Comparison of ENCODE assay signal across 20 cellular contexts in the genomic region with DNA sequence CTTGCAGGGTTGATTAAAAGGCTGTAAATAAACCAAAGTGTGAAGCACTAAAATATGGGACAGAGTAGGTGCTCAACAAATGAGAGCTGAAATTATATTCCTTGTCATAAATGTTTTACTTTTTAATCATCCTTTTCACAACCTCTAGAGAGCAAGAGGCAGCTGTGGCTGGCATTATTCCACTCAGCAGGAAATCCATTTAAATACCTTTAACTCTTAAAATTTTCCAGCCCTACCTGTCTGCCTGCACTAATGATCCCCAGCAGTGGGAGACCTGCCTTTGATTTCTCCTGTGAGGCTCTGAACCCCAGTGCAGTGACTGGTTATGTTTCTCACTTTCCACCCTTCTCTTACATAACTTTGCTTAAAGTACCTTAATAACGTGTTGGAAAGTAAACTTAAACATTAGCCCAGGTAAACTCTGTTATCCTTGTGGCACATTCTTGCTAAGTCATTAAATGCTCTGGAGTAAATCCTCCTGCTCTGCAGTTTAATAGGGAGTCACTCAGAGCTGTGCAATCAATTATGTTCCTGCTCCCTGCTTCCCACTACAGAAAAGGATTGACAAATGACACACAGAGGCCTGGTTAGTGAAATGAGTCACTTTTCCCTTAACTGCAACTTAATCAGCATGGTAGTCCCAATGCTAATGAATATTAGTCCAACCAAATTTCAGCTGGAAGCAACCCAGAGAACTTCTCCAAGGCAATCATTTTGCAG.
"Had no signal": no experiment of that assay in that cellular context is flagged by ENCODE, and none has a peak within 500 bp of the region (broad histone marks: within the 10 kb centered on the region; RNA-seq: fewer than 3 reads in every experiment).

No MANE protein-coding gene starts in this region.

- FAIRE-seq: endometrium, islet of Langerhans had no signal

- H3K4me3 ChIP-seq: colonic mucosa, gastrocnemius medialis, lung had no signal

- H3K27ac Mint-ChIP-seq: activated CD4-positive, alpha-beta memory T cell treated with anti-CD3 and anti-CD28 coated beads for 36 hours; activated CD4-positive, alpha-beta T cell treated with anti-CD3 and anti-CD28 coated beads for 36 hours; activated T-helper 2 cell treated with anti-CD3 and anti-CD28 coated beads, Interferon-gamma antibody, Interleukin-2, Interleukin-4, amounts not matched to agents 10 μg/mL and 5 μg/mL and 100 μg/mL, durations not matched to agents 14 hours and 24 hours and 36 hours; brain; T-helper 17 cell had no signal

- H3K36me3 ChIP-seq: colonic mucosa, gastrocnemius medialis had no signal

- H3K4me1 Mint-ChIP-seq: activated CD4-positive, alpha-beta T cell treated with anti-CD3 and anti-CD28 coated beads for 36 hours; brain; central memory CD8-positive, alpha-beta T cell; nephron; T-helper 17 cell had no signal

- H3K9me3 Mint-ChIP-seq: brain, nephron had no signal

- H3K4me3 Mint-ChIP-seq: activated CD4-positive, alpha-beta memory T cell treated with anti-CD3 and anti-CD28 coated beads for 36 hours; activated CD4-positive, alpha-beta T cell treated with anti-CD3 and anti-CD28 coated beads for 36 hours; brain; central memory CD8-positive, alpha-beta T cell; nephron; T-helper 17 cell had no signal

- H3K27ac ChIP-seq: colonic mucosa, gastrocnemius medialis had no signal

- H3K27me3 ChIP-seq: colonic mucosa, gastrocnemius medialis had no signal

- H3K9me3 ChIP-seq: colonic mucosa, gastrocnemius medialis had no signal

- H3K27me3 Mint-ChIP-seq: activated CD4-positive, alpha-beta memory T cell treated with anti-CD3 and anti-CD28 coated beads for 36 hours; activated CD4-positive, alpha-beta T cell treated with anti-CD3 and anti-CD28 coated beads for 36 hours; central memory CD8-positive, alpha-beta T cell; T-helper 17 cell had no signal

- DNase-seq: activated CD4-positive, alpha-beta memory T cell treated with anti-CD3 and anti-CD28 coated beads for 36 hours; activated CD4-positive, alpha-beta T cell treated with anti-CD3 and anti-CD28 coated beads for 36 hours; activated naive CD4-positive, alpha-beta T cell treated with Interleukin-2 at 50 U/mL for 16 hours; activated T-cell treated with anti-CD3 and anti-CD28 coated beads for 4 hours; colonic mucosa; gastrocnemius medialis; head of caudate nucleus; left colon; midbrain; retina; stimulated activated CD8-positive, alpha-beta memory T cell treated with anti-CD3 and anti-CD28 coated beads, Interleukin-4, amount 100 ng/mL, for 48 hours; stimulated activated naive CD4-positive, alpha-beta T cell; T-helper 17 cell had no signal

- H3K4me1 ChIP-seq: colonic mucosa, gastrocnemius medialis had no signal

- H3K36me3 Mint-ChIP-seq: activated CD4-positive, alpha-beta memory T cell treated with anti-CD3 and anti-CD28 coated beads for 36 hours; brain had no signal

- ATAC-seq: activated CD4-positive, alpha-beta T cell treated with anti-CD3 and anti-CD28 coated beads for 36 hours; gastrocnemius medialis; left colon; T-helper 17 cell had no signal
